33 cellular contexts compared by ENCODE assay signal in the genomic region with DNA sequence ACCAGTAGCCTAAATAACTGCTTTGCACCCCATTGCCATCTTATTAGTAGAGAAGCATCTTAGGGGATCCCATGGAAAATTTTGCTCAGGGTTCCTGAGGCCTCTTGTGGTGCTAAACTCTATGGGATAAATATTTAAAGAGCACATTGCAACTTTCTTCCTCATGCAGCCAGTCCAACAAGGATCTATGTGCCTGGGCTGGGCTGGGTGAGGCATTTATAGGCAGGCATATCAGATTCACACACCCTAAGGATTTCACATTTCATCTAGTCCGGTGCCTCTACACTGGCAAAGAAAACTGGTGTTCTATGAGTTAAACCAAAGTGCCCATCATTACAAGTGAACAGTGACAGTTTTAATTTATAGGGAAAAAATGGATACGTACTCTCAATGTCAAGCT.
"Had no signal": no experiment of that assay in that cellular context is flagged by ENCODE, and none has a peak within 500 bp of the region (broad histone marks: within the 10 kb centered on the region; RNA-seq: fewer than 3 reads in every experiment).

No MANE protein-coding gene starts in this region.

- H3K4me3 Mint-ChIP-seq: activated CD4-positive, alpha-beta T cell treated with anti-CD3 and anti-CD28 coated beads, Interleukin-2, amount 10 ng/mL, durations not matched to agents 24 days and 14 days; activated CD8-positive, alpha-beta T cell treated with anti-CD3 and anti-CD28 coated beads for 36 hours; activated naive CD8-positive, alpha-beta T cell treated with anti-CD3 and anti-CD28 coated beads, Interleukin-2, amount 10 ng/mL, durations not matched to agents 7 days and 5 days; activated T-cell treated with anti-CD3 and anti-CD28 coated beads, Interleukin-2, amount 50 U/mL, for 72 hours; activated T-helper 17 cell treated with anti-CD3 and anti-CD28 coated beads, Interleukin-2, amount 50 U/mL, for 72 hours; central memory CD8-positive, alpha-beta T cell; T-helper 1 cell treated with Interleukin-12 subunit alpha and Interleukin-12 subunit beta and Interleukin-4 antibody, amounts not matched to agents 30 μg/mL and 1 μg/mL, for 36 hours; T-helper 2 cell treated with Interferon-gamma antibody and Interleukin-4, amounts not matched to agents 5 μg/mL and 100 μg/mL, for 36 hours had no signal

- ATAC-seq: activated CD8-positive, alpha-beta T cell treated with anti-CD3 and anti-CD28 coated beads for 36 hours; activated T-cell treated with anti-CD3 and anti-CD28 coated beads, Interleukin-2, amount 50 U/mL, for 72 hours; activated T-helper 17 cell treated with anti-CD3 and anti-CD28 coated beads, Interleukin-2, amount 50 U/mL, for 72 hours; Panc1 had no signal

- H3K4me3 ChIP-seq: ascending aorta, cardiac muscle cell, SJSA1 had no signal

- H3K36me3 Mint-ChIP-seq: activated naive CD8-positive, alpha-beta T cell treated with anti-CD3 and anti-CD28 coated beads, Interleukin-2, amount 10 ng/mL, durations not matched to agents 7 days and 5 days had no signal

- H3K9me3 ChIP-seq: ascending aorta, SJSA1, SK-N-SH had no signal

- H3K27ac ChIP-seq: ascending aorta, cardiac muscle cell, KMS-11, SJSA1 had no signal

- H3K27me3 ChIP-seq: ascending aorta, cardiac muscle cell, SJSA1 had no signal

- H3K4me2 ChIP-seq: KMS-11, SK-N-SH had no signal

- H3K9me2 ChIP-seq: SK-N-SH had no signal

- H3K9ac ChIP-seq: KMS-11, SK-N-SH had no signal

- H3K27me3 Mint-ChIP-seq: activated CD4-positive, alpha-beta T cell treated with anti-CD3 and anti-CD28 coated beads, Interleukin-2, amount 10 ng/mL, durations not matched to agents 24 days and 14 days; activated CD8-positive, alpha-beta T cell treated with anti-CD3 and anti-CD28 coated beads for 36 hours; activated naive CD8-positive, alpha-beta T cell treated with anti-CD3 and anti-CD28 coated beads, Interleukin-2, amount 10 ng/mL, durations not matched to agents 7 days and 5 days; activated T-helper 17 cell treated with anti-CD3 and anti-CD28 coated beads, Interleukin-2, amount 50 U/mL, for 72 hours; central memory CD8-positive, alpha-beta T cell had no signal

- H3K4me1 Mint-ChIP-seq: activated CD4-positive, alpha-beta T cell treated with anti-CD3 and anti-CD28 coated beads, Interleukin-2, amount 10 ng/mL, durations not matched to agents 24 days and 14 days; activated naive CD8-positive, alpha-beta T cell treated with anti-CD3 and anti-CD28 coated beads, Interleukin-2, amount 10 ng/mL, durations not matched to agents 7 days and 5 days; activated T-helper 17 cell treated with anti-CD3 and anti-CD28 coated beads, Interleukin-2, amount 50 U/mL, for 72 hours; central memory CD8-positive, alpha-beta T cell had no signal

- H3K27ac Mint-ChIP-seq: activated CD4-positive, alpha-beta T cell treated with anti-CD3 and anti-CD28 coated beads, Interleukin-2, amount 10 ng/mL, durations not matched to agents 24 days and 14 days; activated CD8-positive, alpha-beta T cell treated with anti-CD3 and anti-CD28 coated beads for 36 hours; activated naive CD8-positive, alpha-beta T cell treated with anti-CD3 and anti-CD28 coated beads, Interleukin-2, amount 10 ng/mL, durations not matched to agents 7 days and 5 days; activated T-cell treated with anti-CD3 and anti-CD28 coated beads, Interleukin-2, amount 50 U/mL, for 72 hours; activated T-helper 17 cell treated with anti-CD3 and anti-CD28 coated beads, Interleukin-2, amount 50 U/mL, for 72 hours; T-helper 1 cell treated with Interleukin-12 subunit alpha and Interleukin-12 subunit beta and Interleukin-4 antibody, amounts not matched to agents 30 μg/mL and 1 μg/mL, for 36 hours; T-helper 2 cell treated with Interferon-gamma antibody and Interleukin-4, amounts not matched to agents 5 μg/mL and 100 μg/mL, for 36 hours had no signal

- H3K36me3 ChIP-seq: ascending aorta, cardiac muscle cell, SJSA1 had no signal

- H3K9me3 Mint-ChIP-seq: activated CD4-positive, alpha-beta T cell treated with anti-CD3 and anti-CD28 coated beads, Interleukin-2, amount 10 ng/mL, durations not matched to agents 24 days and 14 days; activated CD8-positive, alpha-beta T cell treated with anti-CD3 and anti-CD28 coated beads for 36 hours; activated T-cell treated with anti-CD3 and anti-CD28 coated beads, Interleukin-2, amount 50 U/mL, for 72 hours; activated T-helper 17 cell treated with anti-CD3 and anti-CD28 coated beads, Interleukin-2, amount 50 U/mL, for 72 hours; T-helper 1 cell treated with Interleukin-12 subunit alpha and Interleukin-12 subunit beta and Interleukin-4 antibody, amounts not matched to agents 30 μg/mL and 1 μg/mL, for 36 hours; T-helper 2 cell treated with Interferon-gamma antibody and Interleukin-4, amounts not matched to agents 5 μg/mL and 100 μg/mL, for 36 hours had no signal

- H3K4me1 ChIP-seq: ascending aorta, SJSA1 had no signal

- DNase-seq: activated CD4-positive, alpha-beta T cell treated with anti-CD3 and anti-CD28 coated beads, Interleukin-2, amount 10 ng/mL, durations not matched to agents 24 days and 14 days; activated CD4-positive, alpha-beta T cell treated with anti-CD3 and anti-CD28 coated beads, Interleukin-2, amount 50 U/mL, for 4 hours; activated CD8-positive, alpha-beta T cell treated with anti-CD3 and anti-CD28 coated beads for 36 hours; activated effector memory CD4-positive, alpha-beta T cell treated with anti-CD3 and anti-CD28 coated beads, Interleukin-2, amount 50 U/mL, for 16 hours; activated naive CD4-positive, alpha-beta T cell; activated naive CD4-positive, alpha-beta T cell treated with anti-CD3 and anti-CD28 coated beads, Interleukin-2, amount 50 U/mL, for 16 hours; activated naive CD8-positive, alpha-beta T cell treated with anti-CD3 and anti-CD28 coated beads, Interleukin-2, amount 10 ng/mL, durations not matched to agents 7 days and 5 days; activated T-cell treated with anti-CD3 and anti-CD28 coated beads, Interleukin-2, amount 50 U/mL, for 1 hour; activated T-cell treated with anti-CD3 and anti-CD28 coated beads, Interleukin-2, amount 50 U/mL, for 72 hours; amygdala; NCI-H1092 treated with DMSO at 0.1 percent for 48 hours; NCI-H1417; NCI-H146; NCI-H187; NCI-H2029 treated with DMSO at 0.1 percent for 48 hours; NCI-H2107; NCI-H2171; NCI-H510A; NCI-H526; NCI-H748 treated with DMSO at 0.1 percent for 48 hours; NK-92 treated with Interleukin-12 subunit alpha and Interleukin-12 subunit beta, amount 100 ng/mL, for 24 hours; RPMI8226; SHP77 treated with DMSO at 0.1 percent for 48 hours; SK-N-SH had no signal
